23 cellular contexts compared by ENCODE assay signal in genomic region chr12:56778756-56779155, GRCh38. TPM values are rescaled to one million over a fixed set of nuclear protein-coding genes. Genes with fewer than 3 reads are reported as not detected.
"Had no signal": no experiment of that assay in that cellular context is flagged by ENCODE, and none has a peak within 500 bp of the region (broad histone marks: within the 10 kb centered on the region; RNA-seq: fewer than 3 reads in every experiment).

No MANE protein-coding gene starts in this region.

- ATAC-seq: effector memory CD8-positive, alpha-beta T cell; foreskin keratinocyte; gastroesophageal sphincter; heart left ventricle; left colon; left lung; left ventricle myocardium superior; lower lobe of right lung; mucosa of descending colon had no signal

- H3K36me3 Mint-ChIP-seq: immature natural killer cell, mesothelial cell of epicardium, naive B cell had no signal

- H3K9me3 Mint-ChIP-seq: dendritic cell treated with granulocyte-macrophage colony-stimulating factor and Interleukin-4, amounts not matched to agents 40 ng/mL and 50 ng/mL, for 4 days; effector memory CD8-positive, alpha-beta T cell; immature natural killer cell had no signal

- H3K4me3 Mint-ChIP-seq: dendritic cell treated with granulocyte-macrophage colony-stimulating factor and Interleukin-4, amounts not matched to agents 40 ng/mL and 50 ng/mL, for 4 days; effector memory CD8-positive, alpha-beta T cell; immature natural killer cell; mesothelial cell of epicardium had no signal

- H3K27ac Mint-ChIP-seq: dendritic cell treated with granulocyte-macrophage colony-stimulating factor and Interleukin-4, amounts not matched to agents 40 ng/mL and 50 ng/mL, for 4 days; effector memory CD8-positive, alpha-beta T cell; immature natural killer cell; mesothelial cell of epicardium; naive B cell had no signal

- H3K4me1 Mint-ChIP-seq: immature natural killer cell had no signal

- DNase-seq: colonic mucosa; cortex of kidney; effector CD8-positive, alpha-beta T cell; effector memory CD8-positive, alpha-beta T cell; foreskin keratinocyte; heart left ventricle; hypothalamus; immature natural killer cell; islet precursor cell; kidney; kidney glomerular epithelial cell; left colon; left ventricle myocardium superior; lower lobe of right lung; mesenchymal stem cell; mucosa of descending colon; naive B cell had no signal

- H3K27me3 Mint-ChIP-seq: effector memory CD8-positive, alpha-beta T cell; naive B cell had no signal

RNA-seq across cellular contexts. Expression of gene HSD17B6, which starts 15.6 kb away (rescaled TPM):
- total RNA-seq: endothelial cell of umbilical vein, lung microvascular endothelial cell had no signal
